In the genomic region with DNA sequence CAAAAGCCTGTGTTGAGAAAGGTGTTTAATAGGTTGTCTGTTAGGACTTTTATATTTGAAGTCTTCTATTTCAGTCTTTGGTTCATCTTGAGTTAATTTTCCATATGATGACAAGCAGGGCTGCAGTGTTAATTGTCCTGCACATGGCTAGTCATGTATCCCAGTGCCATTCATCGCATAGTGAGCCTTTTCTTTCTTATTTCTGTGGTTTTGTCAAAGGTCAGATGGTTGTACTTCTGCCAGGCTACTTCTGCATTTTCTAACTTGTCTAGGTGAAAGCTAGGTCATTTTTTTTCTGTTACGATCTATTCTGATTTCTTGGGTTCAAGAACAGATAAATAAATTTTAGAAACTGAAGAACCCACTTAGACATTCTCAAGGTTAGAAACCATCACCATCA, we compare ENCODE assay signal across 8 cellular contexts. TPM values are rescaled to one million over a fixed set of nuclear protein-coding genes. Genes with fewer than 3 reads are reported as not detected.
"Had no signal": no experiment of that assay in that cellular context is flagged by ENCODE, and none has a peak within 500 bp of the region (broad histone marks: within the 10 kb centered on the region; RNA-seq: fewer than 3 reads in every experiment).

No MANE protein-coding gene starts in this region.

RNA-seq across cellular contexts. Expression of a gene that starts 5.7 kb away (rescaled TPM):
- total RNA-seq: PC-3, PC-9, Peyer's patch, Right ventricle myocardium inferior, Right ventricle myocardium superior, RPMI7951, SJCRH30, SJSA1 had no signal
